Comparison of ENCODE assay signal across 1 cellular context in genomic region chr17:78921437-78921971, GRCh38.
A peak's percentile ranks its signal among the peaks of the same experiment; 100 is the strongest.
TF ChIP-seq lines count a peak whose summit lies in the region.

No MANE protein-coding gene starts in this region.

TF ChIP-seq in K562, 482 proteins besides CTCF, POLR2A, EP300 and RAD21 (continued from another document):
- TF ChIP-seq, protein P1, sequence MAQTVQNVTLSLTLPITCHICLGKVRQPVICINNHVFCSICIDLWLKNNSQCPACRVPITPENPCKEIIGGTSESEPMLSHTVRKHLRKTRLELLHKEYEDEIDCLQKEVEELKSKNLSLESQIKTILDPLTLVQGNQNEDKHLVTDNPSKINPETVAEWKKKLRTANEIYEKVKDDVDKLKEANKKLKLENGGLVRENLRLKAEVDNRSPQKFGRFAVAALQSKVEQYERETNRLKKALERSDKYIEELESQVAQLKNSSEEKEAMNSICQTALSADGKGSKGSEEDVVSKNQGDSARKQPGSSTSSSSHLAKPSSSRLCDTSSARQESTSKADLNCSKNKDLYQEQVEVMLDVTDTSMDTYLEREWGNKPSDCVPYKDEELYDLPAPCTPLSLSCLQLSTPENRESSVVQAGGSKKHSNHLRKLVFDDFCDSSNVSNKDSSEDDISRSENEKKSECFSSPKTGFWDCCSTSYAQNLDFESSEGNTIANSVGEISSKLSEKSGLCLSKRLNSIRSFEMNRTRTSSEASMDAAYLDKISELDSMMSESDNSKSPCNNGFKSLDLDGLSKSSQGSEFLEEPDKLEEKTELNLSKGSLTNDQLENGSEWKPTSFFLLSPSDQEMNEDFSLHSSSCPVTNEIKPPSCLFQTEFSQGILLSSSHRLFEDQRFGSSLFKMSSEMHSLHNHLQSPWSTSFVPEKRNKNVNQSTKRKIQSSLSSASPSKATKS (CRISPR knock-in tag; IDR thresholded peaks at IDR 0.05), result no peak
- TF ChIP-seq SOX6 (IDR thresholded peaks at IDR 0.05) (peak; percentile 60; the same call in 1 of the 2 replicates), MAFF (IDR thresholded peaks at IDR 0.05; ENCODE audit: low read length) (no peak), HDAC1 (IDR thresholded peaks at IDR 0.05) (peak in 1 of 2 experiments; percentile 79; a peak in 2 of 4 replicates), ZNF785 (CRISPR knock-in tag; IDR thresholded peaks at IDR 0.05) (no peak), EP400 (IDR thresholded peaks at IDR 0.05) (no peak), NCOA4 (IDR thresholded peaks at IDR 0.05; ENCODE audit: partially characterized antibody) (no peak), SMARCC2 (IDR thresholded peaks at IDR 0.05; ENCODE audit: low read depth) (no peak), HDAC2 (IDR thresholded peaks at IDR 0.05) (peak; percentile 75), ZNF589 (CRISPR knock-in tag; IDR thresholded peaks at IDR 0.05; ENCODE audit: low read depth) (no peak), ETV1 (tag; conservative IDR thresholded peaks at IDR 0.05; ENCODE audit: low read depth) (peak; percentile 78), ARID3B (CRISPR knock-in tag; IDR thresholded peaks at IDR 0.05; ENCODE audit: borderline replicate concordance) (no peak), TCF3 (CRISPR knock-in tag; IDR thresholded peaks at IDR 0.05) (peak; percentile 80), IRF1 (CRISPR knock-in tag; IDR thresholded peaks at IDR 0.05; ENCODE audit: borderline replicate concordance) (no peak)
